18 cellular contexts compared by ENCODE assay signal in the genomic region with DNA sequence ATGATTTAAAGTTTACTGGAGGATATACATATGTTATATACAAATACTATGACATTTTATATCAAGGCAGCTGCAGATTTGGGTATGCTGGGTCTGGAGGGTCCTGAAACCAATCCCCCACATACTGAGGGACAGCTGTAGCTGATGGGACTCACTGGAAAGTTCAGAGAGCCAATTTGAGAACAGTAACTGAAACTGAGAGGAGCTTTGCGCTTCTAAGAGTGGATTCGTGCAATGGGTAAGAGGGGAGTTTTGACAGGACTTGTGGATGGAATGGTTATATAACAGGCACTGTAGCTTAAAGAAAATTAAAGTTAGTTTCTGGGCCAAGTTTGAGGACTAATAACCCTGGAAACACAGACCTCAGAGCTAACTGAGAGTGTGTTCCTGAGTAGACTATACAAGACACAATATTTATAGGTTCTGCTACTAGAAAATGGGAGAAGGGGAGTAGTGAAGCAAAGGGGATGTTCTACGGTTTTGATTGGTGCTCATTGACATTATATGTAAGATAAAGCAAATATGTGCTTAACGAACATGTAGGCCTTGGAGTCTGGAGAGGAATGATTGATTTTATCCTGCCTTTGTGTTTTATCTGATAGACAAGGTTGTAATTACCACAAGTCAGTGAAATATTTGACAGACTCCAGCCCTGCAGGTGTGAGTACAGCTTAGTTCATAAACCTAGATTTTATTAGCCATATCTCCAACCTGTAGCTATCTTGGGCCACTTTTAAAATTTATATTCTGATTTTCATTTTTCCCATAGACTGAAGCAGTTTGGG. TPM values are rescaled to one million over a fixed set of nuclear protein-coding genes. Genes with fewer than 3 reads are reported as not detected.
A peak's percentile ranks its signal among the peaks of the same experiment; 100 is the strongest.
DNase-seq lines count a peak whose midpoint lies in the region; ATAC-seq and TF ChIP-seq lines count a peak whose summit lies in the region.
"Had no signal": no experiment of that assay in that cellular context is flagged by ENCODE, and none has a peak within 500 bp of the region (broad histone marks: within the 10 kb centered on the region; RNA-seq: fewer than 3 reads in every experiment).

No MANE protein-coding gene starts in this region.

- TF ChIP-seq CTCF in foreskin fibroblast (IDR thresholded peaks at IDR 0.05; ENCODE audit: low read depth, low read length), result no peak
- no peak for TF ChIP-seq CTCF in vagina (IDR thresholded peaks at IDR 0.05)

- peak; percentile 40 for ATAC-seq in GM18499 (IDR thresholded peaks at IDR 0.05; ENCODE audit: insufficient read depth, unreplicated experiment)
- ATAC-seq in GM19463 (IDR thresholded peaks at IDR 0.05; ENCODE audit: unreplicated experiment), result peak; percentile 32
- peak; percentile 38 for ATAC-seq in HG02852 (IDR thresholded peaks at IDR 0.05; ENCODE audit: unreplicated experiment)
- peak; percentile 34 for ATAC-seq in HG03575 (IDR thresholded peaks at IDR 0.05; ENCODE audit: extremely low read depth, insufficient number of reproducible peaks, low FRiP score, unreplicated experiment)
- ATAC-seq: left colon had no signal

- no peak overlapping the region for H3K27ac Mint-ChIP-seq in CD8-positive, alpha-beta memory T cell
- H3K27ac Mint-ChIP-seq: activated CD4-positive, alpha-beta memory T cell treated with anti-CD3 and anti-CD28 coated beads for 36 hours had no signal

- H3K36me3 ChIP-seq in vagina, result no peaks in the 10 kb centered on the region
- no peaks in the 10 kb centered on the region for H3K36me3 ChIP-seq in CD8-positive, alpha-beta memory T cell (ENCODE audit: insufficient read depth, low read length)
- H3K36me3 ChIP-seq: upper lobe of left lung had no signal

- DNase-seq in foreskin fibroblast, result no peak
- DNase-seq in cardiac septum (ENCODE audit: low spot score), result no peak
- DNase-seq in vagina (ENCODE audit: extremely low spot score in 2 of 2), result no peak
- no peak for DNase-seq in CD8-positive, alpha-beta memory T cell
- DNase-seq: activated CD4-positive, alpha-beta memory T cell treated with anti-CD3 and anti-CD28 coated beads for 36 hours; activated effector memory CD4-positive, alpha-beta T cell treated with Interleukin-2 at 50 U/mL for 16 hours; dermis blood vessel endothelial cell; DMS 273 treated with DMSO at 0.1 percent for 48 hours; hippocampal formation; left colon; NCI-H1694; NCI-H774; SHP77 treated with DMSO at 0.1 percent for 48 hours; upper lobe of left lung had no signal

- intact Hi-C loops in cardiac septum (cut with DNase I) (no loop called here), vagina (cut with DNase I) (no loop called here)

- no peaks in the 10 kb centered on the region for H3K9me3 ChIP-seq in vagina
- no peaks in the 10 kb centered on the region for H3K9me3 ChIP-seq in CD8-positive, alpha-beta memory T cell (ENCODE audit: low read length)
- H3K9me3 ChIP-seq: upper lobe of left lung had no signal

- no peak overlapping the region for H3K4me3 Mint-ChIP-seq in CD8-positive, alpha-beta memory T cell
- H3K4me3 Mint-ChIP-seq: activated CD4-positive, alpha-beta memory T cell treated with anti-CD3 and anti-CD28 coated beads for 36 hours had no signal

- H3K9me3 Mint-ChIP-seq in CD8-positive, alpha-beta memory T cell, result no peaks in the 10 kb centered on the region
- H3K9me3 Mint-ChIP-seq: activated CD4-positive, alpha-beta memory T cell treated with anti-CD3 and anti-CD28 coated beads for 36 hours had no signal

- H3K36me3 Mint-ChIP-seq in CD8-positive, alpha-beta memory T cell, result peaks cover 0 to 2% (median 0%) of the 10 kb centered on the region in 3 donors
- H3K36me3 Mint-ChIP-seq: activated CD4-positive, alpha-beta memory T cell treated with anti-CD3 and anti-CD28 coated beads for 36 hours had no signal

- H3K27me3 Mint-ChIP-seq in CD8-positive, alpha-beta memory T cell, result peaks cover 0 to 6% of the 10 kb centered on the region in 2 donors
- H3K27me3 Mint-ChIP-seq: activated CD4-positive, alpha-beta memory T cell treated with anti-CD3 and anti-CD28 coated beads for 36 hours had no signal

- peaks cover 17 to 33% (median 19%) of the 10 kb centered on the region in 3 donors for H3K4me1 Mint-ChIP-seq in CD8-positive, alpha-beta memory T cell

- H3K4me3 ChIP-seq in foreskin fibroblast (ENCODE audit: low read depth in 1 of 2, low read length in 2 of 2) (no peak overlapping the region), vagina (no peak overlapping the region)
- H3K4me3 ChIP-seq in CD8-positive, alpha-beta memory T cell (ENCODE audit: low read length), result no peak overlapping the region
- H3K4me3 ChIP-seq: upper lobe of left lung had no signal

- no peaks in the 10 kb centered on the region for H3K27me3 ChIP-seq in vagina
- no peaks in the 10 kb centered on the region for H3K27me3 ChIP-seq in CD8-positive, alpha-beta memory T cell (ENCODE audit: insufficient read depth, low read length, poor library complexity, severe bottlenecking)
- H3K27me3 ChIP-seq: upper lobe of left lung had no signal

- POLR2A ChIA-PET in CD8-positive, alpha-beta memory T cell (lab: Charles Lee), result no interaction called here

- TF ChIP-seq POLR2A in vagina (IDR thresholded peaks at IDR 0.05), result no peak

- CTCF ChIA-PET in CD8-positive, alpha-beta memory T cell (lab: Charles Lee), result interaction anchor here (0.8 kb wide), 1 partner anchor 61 kb away, joined by 3 read pairs; no protein-coding TSS in a partner anchor

- H3K4me1 ChIP-seq in vagina, result no peaks in the 10 kb centered on the region
- peaks cover 16% of the 10 kb centered on the region for H3K4me1 ChIP-seq in CD8-positive, alpha-beta memory T cell (ENCODE audit: insufficient read depth, low read length)

- H3K27ac ChIP-seq in vagina, result no peak overlapping the region
- no peak overlapping the region for H3K27ac ChIP-seq in CD8-positive, alpha-beta memory T cell (ENCODE audit: low read depth, low read length)
- H3K27ac ChIP-seq: upper lobe of left lung had no signal

RNA-seq across cellular contexts. Expression of a gene that starts 4.8 kb away (rescaled TPM):
- total RNA-seq in cardiac septum (18.3 TPM), vagina (9.6 TPM)
- 10 to 100 TPM; 14.7 to 16.3 TPM for total RNA-seq in CD8-positive, alpha-beta memory T cell
- 10.7 TPM for polyA plus RNA-seq in CD8-positive, alpha-beta memory T cell
